In genomic region chr6:163761491-163761890, GRCh38 we compare ENCODE assay signal across 18 cellular contexts.
DNase-seq lines count a peak whose midpoint lies in the region; ATAC-seq, FAIRE-seq and TF ChIP-seq lines count a peak whose summit lies in the region.
"Had no signal": no experiment of that assay in that cellular context is flagged by ENCODE, and none has a peak within 500 bp of the region (broad histone marks: within the 10 kb centered on the region; RNA-seq: fewer than 3 reads in every experiment).

No MANE protein-coding gene starts in this region.

- H3K4me3 Mint-ChIP-seq in astrocyte (ENCODE audit: unreplicated experiment) = no peak overlapping the region
- H3K4me3 Mint-ChIP-seq: CD4-positive, alpha-beta memory T cell; HFFc6 had no signal

- 68 to 77% methylated on average over 3 of the region's 3 CpGs for WGBS in GM23248 (ENCODE audit: low coverage in 1 of 2, low lambda C conversion rate in 2 of 2, missing lambda C conversion rate in 2 of 2), 2 experiments
- 60% methylated on average over 3 of the region's 3 CpGs for WGBS in smooth muscle cell (ENCODE audit: low lambda C conversion rate)

- no peak overlapping the region for H2AFZ ChIP-seq in GM23248
- no peak overlapping the region for H2AFZ ChIP-seq in astrocyte (ENCODE audit: low read depth, low read length)
- no peak overlapping the region for H2AFZ ChIP-seq in smooth muscle cell (ENCODE audit: low read depth)

- ATAC-seq in GM19397 (IDR thresholded peaks at IDR 0.05; ENCODE audit: unreplicated experiment) = no peak

- no peaks in the 10 kb centered on the region for H3K36me3 Mint-ChIP-seq in astrocyte (ENCODE audit: low read depth, unreplicated experiment)
- H3K36me3 Mint-ChIP-seq: CD4-positive, alpha-beta memory T cell had no signal

- no peaks in the 10 kb centered on the region for H3K79me2 ChIP-seq in GM23248 (ENCODE audit: insufficient read depth)
- no peaks in the 10 kb centered on the region for H3K79me2 ChIP-seq in astrocyte (ENCODE audit: insufficient read depth, low read length)
- H3K79me2 ChIP-seq in smooth muscle cell (ENCODE audit: low read depth) = no peaks in the 10 kb centered on the region

- peaks cover 6% of the 10 kb centered on the region for H3K9me3 Mint-ChIP-seq in astrocyte (ENCODE audit: unreplicated experiment)
- H3K9me3 Mint-ChIP-seq: HFFc6 had no signal

- no peaks in the 10 kb centered on the region for H3K4me1 ChIP-seq in GM23248 (ENCODE audit: insufficient read depth)
- H3K4me1 ChIP-seq in astrocyte (ENCODE audit: insufficient read depth, low read length) = peaks cover 8% of the 10 kb centered on the region
- H3K4me1 ChIP-seq in smooth muscle cell (ENCODE audit: low read depth) = peaks cover 7% of the 10 kb centered on the region
- H3K4me1 ChIP-seq in colonic mucosa = no peaks in the 10 kb centered on the region
- H3K4me1 ChIP-seq: BE2C had no signal

- no peaks in the 10 kb centered on the region for H3K9me3 ChIP-seq in GM23248 (ENCODE audit: low read depth)
- no peaks in the 10 kb centered on the region for H3K9me3 ChIP-seq in astrocyte (ENCODE audit: insufficient read depth, low read depth, low read length)
- H3K9me3 ChIP-seq in smooth muscle cell (replicated peaks; ENCODE audit: low read depth) = no peaks in the 10 kb centered on the region
- no peaks in the 10 kb centered on the region for H3K9me3 ChIP-seq in colonic mucosa
- H3K9me3 ChIP-seq: BE2C, HAP-1 had no signal

- intact Hi-C loops in colonic mucosa (cut with DNase I) = no loop called here

- no peak overlapping the region for H3K4me2 ChIP-seq in GM23248 (ENCODE audit: unreplicated experiment)
- no peak overlapping the region for H3K4me2 ChIP-seq in astrocyte (ENCODE audit: low read length)
- H3K4me2 ChIP-seq in smooth muscle cell = no peak overlapping the region

- H3K27ac Mint-ChIP-seq in astrocyte (ENCODE audit: unreplicated experiment) = no peak overlapping the region
- H3K27ac Mint-ChIP-seq: CD4-positive, alpha-beta memory T cell; HFFc6 had no signal

- H3K27me3 ChIP-seq in GM23248 (replicated peaks; ENCODE audit: insufficient read depth) = 0 out of 2 replicates have a peak, but pooled peaks cover 3% of the 10 kb centered on the region
- no peaks in the 10 kb centered on the region for H3K27me3 ChIP-seq in astrocyte (ENCODE audit: insufficient read depth, low read length)
- no peaks in the 10 kb centered on the region for H3K27me3 ChIP-seq in smooth muscle cell (ENCODE audit: low read depth)
- no peaks in the 10 kb centered on the region for H3K27me3 ChIP-seq in colonic mucosa
- H3K27me3 ChIP-seq: BE2C had no signal

- TF ChIP-seq CTCF in astrocyte (IDR thresholded peaks at IDR 0.05; ENCODE audit: insufficient read depth, low read depth, low read length) (no peak), smooth muscle cell (IDR thresholded peaks at IDR 0.05; ENCODE audit: borderline replicate concordance, insufficient read depth, poor library complexity, severe bottlenecking) (no peak), colonic mucosa (IDR thresholded peaks at IDR 0.05) (no peak)

- no peak overlapping the region for H3K9ac ChIP-seq in GM23248
- H3K9ac ChIP-seq in astrocyte (ENCODE audit: low read length) = no peak overlapping the region
- no peak overlapping the region for H3K9ac ChIP-seq in smooth muscle cell (ENCODE audit: low read depth)
- H3K9ac ChIP-seq in colonic mucosa (ENCODE audit: low read depth in 2 of 2, low read length in 2 of 2) = no peak overlapping the region

- peaks cover 32% of the 10 kb centered on the region for H3K4me1 Mint-ChIP-seq in astrocyte (ENCODE audit: low read depth, unreplicated experiment)
- H3K4me1 Mint-ChIP-seq: CD4-positive, alpha-beta memory T cell had no signal

- no peak for FAIRE-seq in astrocyte (lab: Jason Lieb, UNC)
- no peak for FAIRE-seq in HTR-8/SVneo (lab: Jason Lieb, UNC)

- DNase-seq in AG08395 (ENCODE audit: low spot score) (peak; percentile 10), GM23248 (peak; percentile 18), astrocyte (ENCODE audit: low read depth) (peak; percentile 46), smooth muscle cell (lab: John Stamatoyannopoulos, UW; ENCODE audit: unreplicated experiment) (no peak), colonic mucosa (no peak), HTR-8/SVneo (ENCODE audit: insufficient read length, low spot score) (no peak)
- DNase-seq: 8988T; BE2C; CD4-positive, alpha-beta memory T cell; DMS79; GF-D8; GOT3; HFFc6; Kasumi-1; KBM-7 had no signal

- no peaks in the 10 kb centered on the region for H3K27me3 Mint-ChIP-seq in astrocyte (ENCODE audit: low read depth, unreplicated experiment)

- H3K36me3 ChIP-seq in GM23248 (ENCODE audit: low read depth) (no peaks in the 10 kb centered on the region), astrocyte (ENCODE audit: insufficient read depth, low read length) (no peaks in the 10 kb centered on the region), smooth muscle cell (ENCODE audit: low read depth) (no peaks in the 10 kb centered on the region), colonic mucosa (no peaks in the 10 kb centered on the region)
- H3K36me3 ChIP-seq: BE2C, HAP-1 had no signal

- H3K27ac ChIP-seq in GM23248 (no peak overlapping the region), astrocyte (ENCODE audit: low read depth, low read length) (no peak overlapping the region), smooth muscle cell (ENCODE audit: low read depth) (peak overlapping the region; percentile 70), colonic mucosa (no peak overlapping the region)
- H3K27ac ChIP-seq: C4-2B had no signal

- H3K4me3 ChIP-seq in GM23248 = no peak overlapping the region
- no peak overlapping the region for H3K4me3 ChIP-seq in astrocyte (ENCODE audit: insufficient read depth, low read depth, low read length)
- no peak overlapping the region for H3K4me3 ChIP-seq in smooth muscle cell
- no peak overlapping the region for H3K4me3 ChIP-seq in colonic mucosa
- H3K4me3 ChIP-seq: HAP-1 had no signal

- in situ Hi-C loops in GM23248 (cut with MboI) = no loop called here

- H3F3A ChIP-seq in GM23248 (ENCODE audit: insufficient read depth) (no peaks in the 10 kb centered on the region), smooth muscle cell (ENCODE audit: low read depth) (peaks cover 5% of the 10 kb centered on the region)

- H3K9me2 ChIP-seq in GM23248 (ENCODE audit: insufficient read depth) = no peaks in the 10 kb centered on the region

- H4K20me1 ChIP-seq in GM23248 (ENCODE audit: insufficient read depth) (no peaks in the 10 kb centered on the region), astrocyte (ENCODE audit: insufficient read depth, low read length) (no peaks in the 10 kb centered on the region), smooth muscle cell (ENCODE audit: low read depth) (no peaks in the 10 kb centered on the region)

Comparison
In these comparisons a context has a peak if more than half of its experiments do, and no peak if none do; other contexts are left out.
1. DNase-seq: peak in AG08395 (single experiment), GM23248 (single experiment) and astrocyte (single experiment); none in smooth muscle cell (single experiment), colonic mucosa (single experiment) and HTR-8/SVneo (single experiment).